ENCODE assay signal across 8 cellular contexts in genomic region chr14:99479903-99480855, GRCh38. TPM values are rescaled to one million over a fixed set of nuclear protein-coding genes. Genes with fewer than 3 reads are reported as not detected.
A peak's percentile ranks its signal among the peaks of the same experiment; 100 is the strongest.
DNase-seq lines count a peak whose midpoint lies in the region; ATAC-seq and TF ChIP-seq lines count a peak whose summit lies in the region.

No MANE protein-coding gene starts in this region.

- no peaks in the 10 kb centered on the region for H3K9me3 Mint-ChIP-seq in nephron

- H3K4me1 Mint-ChIP-seq in nephron, result peaks cover 57% of the 10 kb centered on the region

- ATAC-seq in HG02981 (IDR thresholded peaks at IDR 0.05; ENCODE audit: unreplicated experiment), result peak; percentile 1

- H3K27ac ChIP-seq in 22Rv1 (peak overlapping the region; percentile 81), OCI-LY3 (ENCODE audit: low read length) (no peak overlapping the region; the same call in 1 of the 2 replicates)

- H3K27ac Mint-ChIP-seq in nephron, result peak overlapping the region; percentile 18 to 85 (median 83)

- H3K4me3 ChIP-seq in OCI-LY3 (ENCODE audit: low read length) (peak overlapping the region; percentile 87), fibroblast of villous mesenchyme (ENCODE audit: low read depth, low read length) (peak overlapping the region; percentile 78)

- H3K4me1 ChIP-seq in OCI-LY3 (ENCODE audit: low read length), result peaks cover 21% of the 10 kb centered on the region

- H3K4me3 Mint-ChIP-seq in nephron, result peak overlapping the region; percentile 94 to 98 (median 95)

- no peak overlapping the region for H2AFZ ChIP-seq in OCI-LY3 (ENCODE audit: low read depth, low read length)

- no peaks in the 10 kb centered on the region for H3K27me3 ChIP-seq in OCI-LY3 (ENCODE audit: low read depth, low read length)

- DNase-seq in GM13976 (ENCODE audit: low spot score) (peak; percentile 64), activated gamma-delta T cell (lab: John Stamatoyannopoulos, UW) (peak; percentile 32), fibroblast of villous mesenchyme (ENCODE audit: low read depth) (peak; percentile 76), superior temporal gyrus (ENCODE audit: extremely low spot score) (peak; percentile 48)

- H4K20me1 ChIP-seq in OCI-LY3 (ENCODE audit: insufficient read depth, low read length), result peaks cover 65% of the 10 kb centered on the region

- no peaks in the 10 kb centered on the region for H3K27me3 Mint-ChIP-seq in nephron (ENCODE audit: low read depth)

- in situ Hi-C loops in GM13976 (cut with MboI; ENCODE audit: low sequenced_read_pairs, unreplicated experiment), result no loop called here

- H3K36me3 Mint-ChIP-seq in nephron (ENCODE audit: low read depth), result no peaks in the 10 kb centered on the region

- TF ChIP-seq CTCF in 22Rv1 (IDR thresholded peaks at IDR 0.05) (no peak), GM13976 (IDR thresholded peaks at IDR 0.05; ENCODE audit: borderline replicate concordance, control extremely low read depth, extremely low read depth, insufficient read depth, missing control alignments) (no peak), OCI-LY3 (IDR thresholded peaks at IDR 0.05; ENCODE audit: low read depth, low read length) (no peak), fibroblast of villous mesenchyme (IDR thresholded peaks at IDR 0.05; ENCODE audit: insufficient read depth, low read depth, low read length) (no peak), nephron (IDR thresholded peaks at IDR 0.05; ENCODE audit: unreplicated experiment in 3 of 3) (no peak)

- peak overlapping the region; percentile 69 for H3K9ac ChIP-seq in OCI-LY3 (ENCODE audit: low read length)

- peak overlapping the region; percentile 88 for H3K4me2 ChIP-seq in OCI-LY3 (ENCODE audit: low read length)

- peaks cover 89% of the 10 kb centered on the region for H3K79me2 ChIP-seq in OCI-LY3 (ENCODE audit: low read length)

- no peaks in the 10 kb centered on the region for H3K36me3 ChIP-seq in OCI-LY3 (replicated peaks; ENCODE audit: low read depth, low read length)

- H3K9me3 ChIP-seq in OCI-LY3 (ENCODE audit: insufficient read depth, low read length), result no peaks in the 10 kb centered on the region

RNA-seq across cellular contexts. Expression of gene SETD3, which starts 0.5 kb away (rescaled TPM):
- total RNA-seq in fibroblast of villous mesenchyme, result 44.1 and 57.0 TPM in 2 replicates

RNA-seq across cellular contexts. Expression of gene CCNK, which starts 1.0 kb away (rescaled TPM):
- 20.9 and 38.4 TPM in 2 replicates for total RNA-seq in fibroblast of villous mesenchyme
